9 cellular contexts compared by ENCODE assay signal in genomic region chr12:53695148-53696138, GRCh38. TPM values are rescaled to one million over a fixed set of nuclear protein-coding genes. Genes with fewer than 3 reads are reported as not detected.
DNase-seq lines count a peak whose midpoint lies in the region; ATAC-seq and TF ChIP-seq lines count a peak whose summit lies in the region.
"Had no signal": no experiment of that assay in that cellular context is flagged by ENCODE, and none has a peak within 500 bp of the region (broad histone marks: within the 10 kb centered on the region; RNA-seq: fewer than 3 reads in every experiment).

No MANE protein-coding gene starts in this region.

- POLR2A ChIA-PET in naive thymus-derived CD8-positive, alpha-beta T cell (lab: Charles Lee) = interaction anchor here (1.0 to 1.2 kb wide), 2 partner anchors 20 to 56 kb away, joined by 3 to 4 read pairs; partner anchors contain the start of genes ATP5MC2 and CISTR

- ATAC-seq in naive thymus-derived CD8-positive, alpha-beta T cell = peak; percentile 58 to 76
- ATAC-seq in HG02973 (IDR thresholded peaks at IDR 0.05; ENCODE audit: unreplicated experiment) (no peak), GM19324 (IDR thresholded peaks at IDR 0.05; ENCODE audit: low FRiP score, unreplicated experiment) (no peak)

- no peak for TF ChIP-seq CTCF in epithelial cell of proximal tubule (conservative IDR thresholded peaks at IDR 0.05; ENCODE audit: low read depth, low read length)

- peak overlapping the region; percentile 2 for H3K4me3 ChIP-seq in epithelial cell of proximal tubule (ENCODE audit: low read depth, low read length)

- H3K27me3 Mint-ChIP-seq in naive thymus-derived CD8-positive, alpha-beta T cell = peaks cover 48 to 99% (median 73%) of the 10 kb centered on the region in 5 donors

- peaks cover 21 to 32% (median 28%) of the 10 kb centered on the region in 4 donors for H3K4me1 Mint-ChIP-seq in naive thymus-derived CD8-positive, alpha-beta T cell

- peak overlapping the region; percentile 74 to 89 (median 79) for H3K4me3 Mint-ChIP-seq in naive thymus-derived CD8-positive, alpha-beta T cell

- H3K27ac Mint-ChIP-seq in naive thymus-derived CD8-positive, alpha-beta T cell = peak overlapping the region in 2 of 10 donors; percentile 18 to 45

- H3K9me3 Mint-ChIP-seq in naive thymus-derived CD8-positive, alpha-beta T cell = peaks cover 0 to 5% (median 0%) of the 10 kb centered on the region in 9 donors

- peaks cover 2 to 5% (median 3%) of the 10 kb centered on the region in 3 donors for H3K36me3 Mint-ChIP-seq in naive thymus-derived CD8-positive, alpha-beta T cell

- DNase-seq in activated effector memory CD4-positive, alpha-beta T cell treated with anti-CD3 and anti-CD28 coated beads, Interleukin-2, amount 50 U/mL, for 16 hours = peak; percentile 78
- DNase-seq in activated effector memory CD4-positive, alpha-beta T cell treated with Interleukin-2 at 50 U/mL for 16 hours = no peak
- peak; percentile 24 to 32 for DNase-seq in activated CD4-positive, alpha-beta T cell treated with anti-CD3 and anti-CD28 coated beads, Interleukin-2, amount 50 U/mL, for 4 hours
- no peak for DNase-seq in epithelial cell of proximal tubule (ENCODE audit: low read depth)
- peak in 4 of 10 donors; percentile 10 to 28 (median 18) for DNase-seq in naive thymus-derived CD8-positive, alpha-beta T cell
- DNase-seq in NCI-H524 (lab: John Stamatoyannopoulos, UW) = no peak

RNA-seq across cellular contexts. Expression of gene ATP5MC2, which starts 19.6 kb away (rescaled TPM):
- 311 and 313 TPM in 2 replicates for total RNA-seq in epithelial cell of proximal tubule
- total RNA-seq in naive thymus-derived CD8-positive, alpha-beta T cell = 100 to 1,000 TPM; 235 to 250 TPM
- polyA plus RNA-seq in naive thymus-derived CD8-positive, alpha-beta T cell = 100 to 1,000 TPM; 519 to 658 (median 605) TPM

RNA-seq across cellular contexts. Expression of gene CALCOCO1, which starts 31.8 kb away (rescaled TPM):
- 16.8 and 41.2 TPM in 2 replicates for total RNA-seq in epithelial cell of proximal tubule
- total RNA-seq in naive thymus-derived CD8-positive, alpha-beta T cell = 100 to 1,000 TPM; 152 to 168 TPM
- 10 to 100 TPM; 52.3 to 55.5 (median 55.4) TPM for polyA plus RNA-seq in naive thymus-derived CD8-positive, alpha-beta T cell

RNA-seq across cellular contexts. Expression of gene CISTR, which starts 56.3 kb away (rescaled TPM):
- total RNA-seq in epithelial cell of proximal tubule = not detected in 2 replicates
- not detected for total RNA-seq in naive thymus-derived CD8-positive, alpha-beta T cell
- not detected for polyA plus RNA-seq in naive thymus-derived CD8-positive, alpha-beta T cell
- total RNA-seq: thyroid gland had no signal

Comparison
In these comparisons a context has a peak if more than half of its experiments do, and no peak if none do; other contexts are left out.
1. DNase-seq: peak in activated effector memory CD4-positive, alpha-beta T cell treated with anti-CD3 and anti-CD28 coated beads, Interleukin-2, amount 50 U/mL, for 16 hours (single experiment) and activated CD4-positive, alpha-beta T cell treated with anti-CD3 and anti-CD28 coated beads, Interleukin-2, amount 50 U/mL, for 4 hours (2 of 2); none in activated effector memory CD4-positive, alpha-beta T cell treated with Interleukin-2 at 50 U/mL for 16 hours (single experiment), epithelial cell of proximal tubule (single experiment) and NCI-H524 (0 of 2).
2. ATAC-seq: peak in naive thymus-derived CD8-positive, alpha-beta T cell (2 of 2); none in HG02973 (single experiment) and GM19324 (single experiment).